ENCODE assay signal across 1 cellular context in the genomic region with DNA sequence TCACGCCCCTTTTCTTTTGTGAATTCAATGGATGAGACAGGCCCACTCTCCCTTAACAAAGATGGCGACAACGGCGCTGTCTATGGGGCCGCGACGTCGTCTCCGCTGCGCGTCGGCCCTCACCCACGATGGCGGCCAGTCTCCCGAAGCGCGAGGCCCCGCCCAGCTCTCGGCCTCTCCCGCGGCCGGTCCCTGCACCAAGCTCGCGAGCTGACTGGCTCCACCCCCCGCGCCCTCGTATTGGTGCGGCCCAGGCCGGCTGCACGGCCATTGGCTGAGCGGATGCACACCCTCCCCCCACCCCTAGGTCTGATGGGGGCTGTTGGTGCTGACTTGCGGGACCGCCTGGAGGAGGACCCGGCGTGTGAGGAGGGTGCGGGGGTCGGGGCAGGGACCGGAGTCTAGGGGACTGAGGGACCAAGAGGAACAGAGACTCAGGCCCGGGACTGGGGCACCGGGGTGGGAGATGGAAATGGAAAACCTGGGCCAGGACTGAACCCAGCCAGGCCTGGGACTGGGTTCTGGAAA.
TF ChIP-seq lines count a peak whose summit lies in the region.

No MANE protein-coding gene starts in this region.

TF ChIP-seq in K562, 482 proteins besides CTCF, POLR2A, EP300 and RAD21 (continued from another document and continues in another):
- TF ChIP-seq, protein P1, sequence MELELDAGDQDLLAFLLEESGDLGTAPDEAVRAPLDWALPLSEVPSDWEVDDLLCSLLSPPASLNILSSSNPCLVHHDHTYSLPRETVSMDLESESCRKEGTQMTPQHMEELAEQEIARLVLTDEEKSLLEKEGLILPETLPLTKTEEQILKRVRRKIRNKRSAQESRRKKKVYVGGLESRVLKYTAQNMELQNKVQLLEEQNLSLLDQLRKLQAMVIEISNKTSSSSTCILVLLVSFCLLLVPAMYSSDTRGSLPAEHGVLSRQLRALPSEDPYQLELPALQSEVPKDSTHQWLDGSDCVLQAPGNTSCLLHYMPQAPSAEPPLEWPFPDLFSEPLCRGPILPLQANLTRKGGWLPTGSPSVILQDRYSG (tag; conservative IDR thresholded peaks at IDR 0.05; ENCODE audit: low read depth): no peak
- TF ChIP-seq NFIC (IDR thresholded peaks at IDR 0.05): no peak
- no peak for TF ChIP-seq HDAC2 (IDR thresholded peaks at IDR 0.05)
- TF ChIP-seq SMARCC2 (IDR thresholded peaks at IDR 0.05; ENCODE audit: low read depth): no peak
- TF ChIP-seq, protein P2, sequence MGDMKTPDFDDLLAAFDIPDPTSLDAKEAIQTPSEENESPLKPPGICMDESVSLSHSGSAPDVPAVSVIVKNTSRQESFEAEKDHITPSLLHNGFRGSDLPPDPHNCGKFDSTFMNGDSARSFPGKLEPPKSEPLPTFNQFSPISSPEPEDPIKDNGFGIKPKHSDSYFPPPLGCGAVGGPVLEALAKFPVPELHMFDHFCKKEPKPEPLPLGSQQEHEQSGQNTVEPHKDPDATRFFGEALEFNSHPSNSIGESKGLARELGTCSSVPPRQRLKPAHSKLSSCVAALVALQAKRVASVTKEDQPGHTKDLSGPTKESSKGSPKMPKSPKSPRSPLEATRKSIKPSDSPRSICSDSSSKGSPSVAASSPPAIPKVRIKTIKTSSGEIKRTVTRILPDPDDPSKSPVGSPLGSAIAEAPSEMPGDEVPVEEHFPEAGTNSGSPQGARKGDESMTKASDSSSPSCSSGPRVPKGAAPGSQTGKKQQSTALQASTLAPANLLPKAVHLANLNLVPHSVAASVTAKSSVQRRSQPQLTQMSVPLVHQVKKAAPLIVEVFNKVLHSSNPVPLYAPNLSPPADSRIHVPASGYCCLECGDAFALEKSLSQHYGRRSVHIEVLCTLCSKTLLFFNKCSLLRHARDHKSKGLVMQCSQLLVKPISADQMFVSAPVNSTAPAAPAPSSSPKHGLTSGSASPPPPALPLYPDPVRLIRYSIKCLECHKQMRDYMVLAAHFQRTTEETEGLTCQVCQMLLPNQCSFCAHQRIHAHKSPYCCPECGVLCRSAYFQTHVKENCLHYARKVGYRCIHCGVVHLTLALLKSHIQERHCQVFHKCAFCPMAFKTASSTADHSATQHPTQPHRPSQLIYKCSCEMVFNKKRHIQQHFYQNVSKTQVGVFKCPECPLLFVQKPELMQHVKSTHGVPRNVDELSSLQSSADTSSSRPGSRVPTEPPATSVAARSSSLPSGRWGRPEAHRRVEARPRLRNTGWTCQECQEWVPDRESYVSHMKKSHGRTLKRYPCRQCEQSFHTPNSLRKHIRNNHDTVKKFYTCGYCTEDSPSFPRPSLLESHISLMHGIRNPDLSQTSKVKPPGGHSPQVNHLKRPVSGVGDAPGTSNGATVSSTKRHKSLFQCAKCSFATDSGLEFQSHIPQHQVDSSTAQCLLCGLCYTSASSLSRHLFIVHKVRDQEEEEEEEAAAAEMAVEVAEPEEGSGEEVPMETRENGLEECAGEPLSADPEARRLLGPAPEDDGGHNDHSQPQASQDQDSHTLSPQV (IDR thresholded peaks at IDR 0.05): no peak
- TF ChIP-seq ZNF347 (CRISPR knock-in tag; IDR thresholded peaks at IDR 0.05; ENCODE audit: low read depth): no peak
- TF ChIP-seq SRSF3 (IDR thresholded peaks at IDR 0.05; ENCODE audit: insufficient read depth, low read length): no peak
- no peak for TF ChIP-seq ZNF780A (CRISPR knock-in tag; IDR thresholded peaks at IDR 0.05)
- TF ChIP-seq NELFE (IDR thresholded peaks at IDR 0.05; ENCODE audit: insufficient read depth, insufficient read length): no peak
- TF ChIP-seq EHMT2 (IDR thresholded peaks at IDR 0.05): no peak
- TF ChIP-seq, protein P3, sequence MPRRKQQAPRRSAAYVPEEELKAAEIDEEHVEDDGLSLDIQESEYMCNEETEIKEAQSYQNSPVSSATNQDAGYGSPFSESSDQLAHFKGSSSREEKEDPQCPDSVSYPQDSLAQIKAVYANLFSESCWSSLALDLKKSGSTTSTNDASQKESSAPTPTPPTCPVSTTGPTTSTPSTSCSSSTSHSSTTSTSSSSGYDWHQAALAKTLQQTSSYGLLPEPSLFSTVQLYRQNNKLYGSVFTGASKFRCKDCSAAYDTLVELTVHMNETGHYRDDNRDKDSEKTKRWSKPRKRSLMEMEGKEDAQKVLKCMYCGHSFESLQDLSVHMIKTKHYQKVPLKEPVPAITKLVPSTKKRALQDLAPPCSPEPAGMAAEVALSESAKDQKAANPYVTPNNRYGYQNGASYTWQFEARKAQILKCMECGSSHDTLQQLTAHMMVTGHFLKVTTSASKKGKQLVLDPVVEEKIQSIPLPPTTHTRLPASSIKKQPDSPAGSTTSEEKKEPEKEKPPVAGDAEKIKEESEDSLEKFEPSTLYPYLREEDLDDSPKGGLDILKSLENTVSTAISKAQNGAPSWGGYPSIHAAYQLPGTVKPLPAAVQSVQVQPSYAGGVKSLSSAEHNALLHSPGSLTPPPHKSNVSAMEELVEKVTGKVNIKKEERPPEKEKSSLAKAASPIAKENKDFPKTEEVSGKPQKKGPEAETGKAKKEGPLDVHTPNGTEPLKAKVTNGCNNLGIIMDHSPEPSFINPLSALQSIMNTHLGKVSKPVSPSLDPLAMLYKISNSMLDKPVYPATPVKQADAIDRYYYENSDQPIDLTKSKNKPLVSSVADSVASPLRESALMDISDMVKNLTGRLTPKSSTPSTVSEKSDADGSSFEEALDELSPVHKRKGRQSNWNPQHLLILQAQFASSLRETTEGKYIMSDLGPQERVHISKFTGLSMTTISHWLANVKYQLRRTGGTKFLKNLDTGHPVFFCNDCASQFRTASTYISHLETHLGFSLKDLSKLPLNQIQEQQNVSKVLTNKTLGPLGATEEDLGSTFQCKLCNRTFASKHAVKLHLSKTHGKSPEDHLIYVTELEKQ (CRISPR knock-in tag; IDR thresholded peaks at IDR 0.05): no peak
- no peak for TF ChIP-seq PPARD (CRISPR knock-in tag; IDR thresholded peaks at IDR 0.05)
- TF ChIP-seq, protein P4, sequence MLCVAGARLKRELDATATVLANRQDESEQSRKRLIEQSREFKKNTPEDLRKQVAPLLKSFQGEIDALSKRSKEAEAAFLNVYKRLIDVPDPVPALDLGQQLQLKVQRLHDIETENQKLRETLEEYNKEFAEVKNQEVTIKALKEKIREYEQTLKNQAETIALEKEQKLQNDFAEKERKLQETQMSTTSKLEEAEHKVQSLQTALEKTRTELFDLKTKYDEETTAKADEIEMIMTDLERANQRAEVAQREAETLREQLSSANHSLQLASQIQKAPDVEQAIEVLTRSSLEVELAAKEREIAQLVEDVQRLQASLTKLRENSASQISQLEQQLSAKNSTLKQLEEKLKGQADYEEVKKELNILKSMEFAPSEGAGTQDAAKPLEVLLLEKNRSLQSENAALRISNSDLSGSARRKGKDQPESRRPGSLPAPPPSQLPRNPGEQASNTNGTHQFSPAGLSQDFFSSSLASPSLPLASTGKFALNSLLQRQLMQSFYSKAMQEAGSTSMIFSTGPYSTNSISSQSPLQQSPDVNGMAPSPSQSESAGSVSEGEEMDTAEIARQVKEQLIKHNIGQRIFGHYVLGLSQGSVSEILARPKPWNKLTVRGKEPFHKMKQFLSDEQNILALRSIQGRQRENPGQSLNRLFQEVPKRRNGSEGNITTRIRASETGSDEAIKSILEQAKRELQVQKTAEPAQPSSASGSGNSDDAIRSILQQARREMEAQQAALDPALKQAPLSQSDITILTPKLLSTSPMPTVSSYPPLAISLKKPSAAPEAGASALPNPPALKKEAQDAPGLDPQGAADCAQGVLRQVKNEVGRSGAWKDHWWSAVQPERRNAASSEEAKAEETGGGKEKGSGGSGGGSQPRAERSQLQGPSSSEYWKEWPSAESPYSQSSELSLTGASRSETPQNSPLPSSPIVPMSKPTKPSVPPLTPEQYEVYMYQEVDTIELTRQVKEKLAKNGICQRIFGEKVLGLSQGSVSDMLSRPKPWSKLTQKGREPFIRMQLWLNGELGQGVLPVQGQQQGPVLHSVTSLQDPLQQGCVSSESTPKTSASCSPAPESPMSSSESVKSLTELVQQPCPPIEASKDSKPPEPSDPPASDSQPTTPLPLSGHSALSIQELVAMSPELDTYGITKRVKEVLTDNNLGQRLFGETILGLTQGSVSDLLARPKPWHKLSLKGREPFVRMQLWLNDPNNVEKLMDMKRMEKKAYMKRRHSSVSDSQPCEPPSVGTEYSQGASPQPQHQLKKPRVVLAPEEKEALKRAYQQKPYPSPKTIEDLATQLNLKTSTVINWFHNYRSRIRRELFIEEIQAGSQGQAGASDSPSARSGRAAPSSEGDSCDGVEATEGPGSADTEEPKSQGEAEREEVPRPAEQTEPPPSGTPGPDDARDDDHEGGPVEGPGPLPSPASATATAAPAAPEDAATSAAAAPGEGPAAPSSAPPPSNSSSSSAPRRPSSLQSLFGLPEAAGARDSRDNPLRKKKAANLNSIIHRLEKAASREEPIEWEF (CRISPR knock-in tag; IDR thresholded peaks at IDR 0.05): no peak
- TF ChIP-seq, protein P5, sequence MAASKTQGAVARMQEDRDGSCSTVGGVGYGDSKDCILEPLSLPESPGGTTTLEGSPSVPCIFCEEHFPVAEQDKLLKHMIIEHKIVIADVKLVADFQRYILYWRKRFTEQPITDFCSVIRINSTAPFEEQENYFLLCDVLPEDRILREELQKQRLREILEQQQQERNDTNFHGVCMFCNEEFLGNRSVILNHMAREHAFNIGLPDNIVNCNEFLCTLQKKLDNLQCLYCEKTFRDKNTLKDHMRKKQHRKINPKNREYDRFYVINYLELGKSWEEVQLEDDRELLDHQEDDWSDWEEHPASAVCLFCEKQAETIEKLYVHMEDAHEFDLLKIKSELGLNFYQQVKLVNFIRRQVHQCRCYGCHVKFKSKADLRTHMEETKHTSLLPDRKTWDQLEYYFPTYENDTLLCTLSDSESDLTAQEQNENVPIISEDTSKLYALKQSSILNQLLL (CRISPR knock-in tag; IDR thresholded peaks at IDR 0.05; ENCODE audit: borderline replicate concordance): no peak
- TF ChIP-seq FOXK2 (conservative IDR thresholded peaks at IDR 0.05 in 1 of 2, IDR thresholded peaks at IDR 0.05 in 1 of 2; ENCODE audit: low read depth in 2 of 2): no peak
- no peak for TF ChIP-seq KLF16 (IDR thresholded peaks at IDR 0.05)
- TF ChIP-seq ZC3H8 (IDR thresholded peaks at IDR 0.05): no peak
- no peak for TF ChIP-seq ZNF668 (CRISPR knock-in tag; IDR thresholded peaks at IDR 0.05)
- TF ChIP-seq, protein P6, sequence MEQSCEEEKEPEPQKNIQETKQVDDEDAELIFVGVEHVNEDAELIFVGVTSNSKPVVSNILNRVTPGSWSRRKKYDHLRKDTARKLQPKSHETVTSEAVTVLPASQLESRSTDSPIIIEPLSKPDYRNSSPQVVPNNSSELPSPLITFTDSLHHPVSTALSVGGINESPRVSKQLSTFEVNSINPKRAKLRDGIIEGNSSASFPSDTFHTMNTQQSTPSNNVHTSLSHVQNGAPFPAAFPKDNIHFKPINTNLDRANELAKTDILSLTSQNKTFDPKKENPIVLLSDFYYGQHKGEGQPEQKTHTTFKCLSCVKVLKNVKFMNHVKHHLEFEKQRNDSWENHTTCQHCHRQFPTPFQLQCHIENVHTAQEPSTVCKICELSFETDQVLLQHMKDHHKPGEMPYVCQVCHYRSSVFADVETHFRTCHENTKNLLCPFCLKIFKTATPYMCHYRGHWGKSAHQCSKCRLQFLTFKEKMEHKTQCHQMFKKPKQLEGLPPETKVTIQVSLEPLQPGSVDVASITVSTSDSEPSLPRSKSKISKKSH (CRISPR knock-in tag; IDR thresholded peaks at IDR 0.05): no peak
- no peak for TF ChIP-seq ZNF589 (CRISPR knock-in tag; IDR thresholded peaks at IDR 0.05; ENCODE audit: low read depth)
- TF ChIP-seq RHOXF2B (CRISPR knock-in tag; conservative IDR thresholded peaks at IDR 0.05): no peak
- TF ChIP-seq ZNF316 (IDR thresholded peaks at IDR 0.05): no peak
- TF ChIP-seq CREM (IDR thresholded peaks at IDR 0.05; ENCODE audit: low read depth): peak; percentile 96
- no peak for TF ChIP-seq ZNF764 (CRISPR knock-in tag; IDR thresholded peaks at IDR 0.05; ENCODE audit: low read depth)
- no peak for TF ChIP-seq LARP7 (IDR thresholded peaks at IDR 0.05)
- TF ChIP-seq CBFA2T2 (conservative IDR thresholded peaks at IDR 0.05): no peak
- TF ChIP-seq BACH1 (tag; IDR thresholded peaks at IDR 0.05): no peak
- TF ChIP-seq CCAR2 (IDR thresholded peaks at IDR 0.05; ENCODE audit: low read depth, low read length): no peak
- TF ChIP-seq ZNF561 (CRISPR knock-in tag; conservative IDR thresholded peaks at IDR 0.05): no peak
- TF ChIP-seq HSF4 (CRISPR knock-in tag; IDR thresholded peaks at IDR 0.05; ENCODE audit: borderline replicate concordance): no peak
- no peak; the same call in 1 of the 2 replicates for TF ChIP-seq ZNF644 (tag; IDR thresholded peaks at IDR 0.05; ENCODE audit: low read depth)
- TF ChIP-seq ZNF175 (CRISPR knock-in tag; IDR thresholded peaks at IDR 0.05; ENCODE audit: low read depth): no peak
- TF ChIP-seq, protein P7, sequence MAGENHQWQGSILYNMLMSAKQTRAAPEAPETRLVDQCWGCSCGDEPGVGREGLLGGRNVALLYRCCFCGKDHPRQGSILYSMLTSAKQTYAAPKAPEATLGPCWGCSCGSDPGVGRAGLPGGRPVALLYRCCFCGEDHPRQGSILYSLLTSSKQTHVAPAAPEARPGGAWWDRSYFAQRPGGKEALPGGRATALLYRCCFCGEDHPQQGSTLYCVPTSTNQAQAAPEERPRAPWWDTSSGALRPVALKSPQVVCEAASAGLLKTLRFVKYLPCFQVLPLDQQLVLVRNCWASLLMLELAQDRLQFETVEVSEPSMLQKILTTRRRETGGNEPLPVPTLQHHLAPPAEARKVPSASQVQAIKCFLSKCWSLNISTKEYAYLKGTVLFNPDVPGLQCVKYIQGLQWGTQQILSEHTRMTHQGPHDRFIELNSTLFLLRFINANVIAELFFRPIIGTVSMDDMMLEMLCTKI (IDR thresholded peaks at IDR 0.05; ENCODE audit: partially characterized antibody): no peak
- TF ChIP-seq MYNN (IDR thresholded peaks at IDR 0.05): no peak
- TF ChIP-seq MYNN (CRISPR knock-in tag; IDR thresholded peaks at IDR 0.05): no peak
- no peak for TF ChIP-seq ZBTB1 (CRISPR knock-in tag; IDR thresholded peaks at IDR 0.05; ENCODE audit: borderline replicate concordance, low read depth)
- TF ChIP-seq ZNF140 (CRISPR knock-in tag; IDR thresholded peaks at IDR 0.05): no peak
- TF ChIP-seq NFIX (CRISPR knock-in tag; IDR thresholded peaks at IDR 0.05; ENCODE audit: low read depth): no peak
- TF ChIP-seq TFAM (CRISPR knock-in tag; conservative IDR thresholded peaks at IDR 0.05): no peak
- TF ChIP-seq, protein P8, sequence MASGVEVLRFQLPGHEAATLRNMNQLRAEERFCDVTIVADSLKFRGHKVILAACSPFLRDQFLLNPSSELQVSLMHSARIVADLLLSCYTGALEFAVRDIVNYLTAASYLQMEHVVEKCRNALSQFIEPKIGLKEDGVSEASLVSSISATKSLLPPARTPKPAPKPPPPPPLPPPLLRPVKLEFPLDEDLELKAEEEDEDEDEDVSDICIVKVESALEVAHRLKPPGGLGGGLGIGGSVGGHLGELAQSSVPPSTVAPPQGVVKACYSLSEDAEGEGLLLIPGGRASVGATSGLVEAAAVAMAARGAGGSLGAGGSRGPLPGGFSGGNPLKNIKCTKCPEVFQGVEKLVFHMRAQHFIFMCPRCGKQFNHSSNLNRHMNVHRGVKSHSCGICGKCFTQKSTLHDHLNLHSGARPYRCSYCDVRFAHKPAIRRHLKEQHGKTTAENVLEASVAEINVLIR (CRISPR knock-in tag; IDR thresholded peaks at IDR 0.05): peak; percentile 58
- TF ChIP-seq JUND (IDR thresholded peaks at IDR 0.05; ENCODE audit: borderline replicate concordance, low read depth, low read length): 0 out of 2 replicates have a peak, but pooled peaks have one; percentile 40
- TF ChIP-seq JUND (tag; IDR thresholded peaks at IDR 0.05; ENCODE audit: borderline replicate concordance, low read depth, low read length): no peak; the same call in 2 of the 3 replicates
- TF ChIP-seq BMI1 (IDR thresholded peaks at IDR 0.05; ENCODE audit: low read length): no peak
- TF ChIP-seq ESRRA (IDR thresholded peaks at IDR 0.05; ENCODE audit: borderline replicate concordance, low read depth): peak; percentile 23; the same call in 1 of the 2 replicates
- TF ChIP-seq CHCHD3 (CRISPR knock-in tag; IDR thresholded peaks at IDR 0.05): no peak
- TF ChIP-seq CBFA2T3 (IDR thresholded peaks at IDR 0.05): no peak
- TF ChIP-seq RB1 (IDR thresholded peaks at IDR 0.05; ENCODE audit: low read depth): peak; percentile 59; the same call in 1 of the 2 replicates
